8 cellular contexts compared by ENCODE assay signal in genomic region chr3:119676020-119676419, GRCh38. TPM values are rescaled to one million over a fixed set of nuclear protein-coding genes. Genes with fewer than 3 reads are reported as not detected.
DNase-seq lines count a peak whose midpoint lies in the region; ATAC-seq, FAIRE-seq and TF ChIP-seq lines count a peak whose summit lies in the region.

No MANE protein-coding gene starts in this region.

- no peak for TF ChIP-seq CTCF in AG04449 (IDR thresholded peaks at IDR 0.05; ENCODE audit: insufficient read depth, low read length, missing control alignments)

- H3K27me3 Mint-ChIP-seq in naive B cell, result peaks cover 0 to 3% (median 0%) of the 10 kb centered on the region in 3 donors

- peak overlapping the region; percentile 84 to 94 (median 90) for H3K4me3 Mint-ChIP-seq in naive B cell

- no peaks in the 10 kb centered on the region for H3K9me3 ChIP-seq in KOPT-K1 (ENCODE audit: insufficient read depth, low read length, poor library complexity, severe bottlenecking)

- H3K36me3 Mint-ChIP-seq in naive B cell, result peaks cover 0 to 4% of the 10 kb centered on the region in 2 donors

- DNase-seq in AG04449 (ENCODE audit: low read depth, low spot score) (no peak), caudate nucleus (lab: John Stamatoyannopoulos, UW) (no peak), naive B cell (no peak), ecto neural progenitor cell (ENCODE audit: low spot score) (no peak), kidney glomerular epithelial cell (lab: John Stamatoyannopoulos, UW) (no peak), H54 (ENCODE audit: insufficient read length, low spot score) (no peak), NCI-H146 (lab: John Stamatoyannopoulos, UW) (no peak)

- peaks cover 42% of the 10 kb centered on the region for H3K36me3 ChIP-seq in KOPT-K1 (ENCODE audit: insufficient read depth, low read length)

- no peak for FAIRE-seq in H54 (lab: Jason Lieb, UNC)

- peak overlapping the region; percentile 74 for H3K4me3 ChIP-seq in AG04449 (ENCODE audit: low read depth, low read length)

- CTCF ChIA-PET in AG04449 (lab: Yijun Ruan, JAX), result interaction anchor here (0.9 to 2.6 kb wide), 8 partner anchors 8 to 793 kb away, joined by 3 to 11 read pairs (median 4); no protein-coding TSS in a partner anchor

- peak overlapping the region; percentile 91 for H3K27ac ChIP-seq in KOPT-K1 (ENCODE audit: low read depth, low read length, poor library complexity, severe bottlenecking)
- H3K27ac ChIP-seq in caudate nucleus (ENCODE audit: low read depth, low read length), result peak overlapping the region; percentile 87

- POLR2A ChIA-PET in AG04449 (lab: Yijun Ruan, JAX), result interaction anchor here (0.6 to 1.5 kb wide), 3 partner anchors 13 to 207 kb away, joined by 3 to 4 read pairs (median 3); partner anchors contain the start of gene POGLUT1

- peaks cover 18 to 29% (median 22%) of the 10 kb centered on the region in 3 donors for H3K4me1 Mint-ChIP-seq in naive B cell

- H3K9me3 Mint-ChIP-seq in naive B cell, result no peaks in the 10 kb centered on the region

- ATAC-seq in naive B cell (ENCODE audit: low read depth in 2 of 2), result no peak

- peak overlapping the region in 3 of 6 donors; percentile 7 to 96 (median 57) for H3K27ac Mint-ChIP-seq in naive B cell

- no peak for TF ChIP-seq POLR2A in H54 (IDR thresholded peaks at IDR 0.05; ENCODE audit: low read depth, low read length)

RNA-seq across cellular contexts. Expression of gene COX17, which starts 1.2 kb away (rescaled TPM):
- 10 to 100 TPM; 67.3 to 99.7 (median 81.1) TPM for polyA plus RNA-seq in naive B cell (ENCODE audit: low read depth in 6 of 6)

RNA-seq across cellular contexts. Expression of gene POPDC2, which starts 15.6 kb away (rescaled TPM):
- polyA plus RNA-seq in naive B cell (ENCODE audit: low read depth in 6 of 6), result 1 to 10 TPM; 2.0 to 4.0 (median 2.4) TPM

RNA-seq across cellular contexts. Expression of gene CFAP91, which starts 26.8 kb away (rescaled TPM):
- under 1 TPM in 3 of 6 donors, not detected in 3; 0.12 to 0.43 (median 0.31) TPM for polyA plus RNA-seq in naive B cell (ENCODE audit: low read depth in 6 of 6)
